Comparison of ENCODE assay signal across 8 cellular contexts in genomic region chr11:16604784-16605439, GRCh38.
DNase-seq lines count a peak whose midpoint lies in the region; ATAC-seq and TF ChIP-seq lines count a peak whose summit lies in the region.

No MANE protein-coding gene starts in this region.

- peak overlapping the region; percentile 14 for H3K27ac ChIP-seq in colonic mucosa
- H3K27ac ChIP-seq in suprapubic skin: peak overlapping the region; percentile 85

- H3K4me3 ChIP-seq in colonic mucosa (peak overlapping the region; percentile 45), suprapubic skin (peak overlapping the region; percentile 70)

- TF ChIP-seq POLR2A in suprapubic skin (IDR thresholded peaks at IDR 0.05): no peak

- no peaks in the 10 kb centered on the region for H3K36me3 ChIP-seq in colonic mucosa
- no peaks in the 10 kb centered on the region for H3K36me3 ChIP-seq in suprapubic skin

- intact Hi-C loops in colonic mucosa (cut with DNase I): loop anchor here (5.0 to 10.0 kb wide), 2 partner anchors 770 to 958 kb away; no protein-coding TSS in a partner anchor

- peaks cover 6% of the 10 kb centered on the region for H3K4me1 ChIP-seq in colonic mucosa
- peaks cover 40% of the 10 kb centered on the region for H3K4me1 ChIP-seq in suprapubic skin

- no peak for TF ChIP-seq EP300 in suprapubic skin (IDR thresholded peaks at IDR 0.05)

- H3K9me3 ChIP-seq in colonic mucosa (no peaks in the 10 kb centered on the region), suprapubic skin (no peaks in the 10 kb centered on the region)

- peak; percentile 5 for DNase-seq in activated gamma-delta T cell treated with Interleukin-2 at 50 U/mL for 16 hours
- DNase-seq in activated gamma-delta T cell (lab: John Stamatoyannopoulos, UW): no peak
- DNase-seq in NOMO-1 treated with dmso at 0.1 percent for 144 hours (lab: John Stamatoyannopoulos, UW; ENCODE audit: unreplicated experiment): peak; percentile 3
- peak; percentile 41 for DNase-seq in colonic mucosa
- DNase-seq in left lobe of liver (ENCODE audit: low spot score): peak; percentile 73
- DNase-seq in suprapubic skin (ENCODE audit: low spot score in 2 of 2): peak in 1 of 2 donors; percentile 60

- under 1% methylated on average over 23 of the region's 59 CpGs for WGBS in suprapubic skin

- ATAC-seq in left lobe of liver: peak; percentile 61
- ATAC-seq in GM21367 (IDR thresholded peaks at IDR 0.05; ENCODE audit: unreplicated experiment): no peak
- ATAC-seq in HG03159 (IDR thresholded peaks at IDR 0.05; ENCODE audit: unreplicated experiment): no peak

- TF ChIP-seq CTCF in colonic mucosa (IDR thresholded peaks at IDR 0.05) (no peak), suprapubic skin (IDR thresholded peaks at IDR 0.05) (no peak)

- H3K27me3 ChIP-seq in colonic mucosa (peaks cover 23% of the 10 kb centered on the region), suprapubic skin (peaks cover 51% of the 10 kb centered on the region)

- peak overlapping the region; percentile 69 to 79 for H3K9ac ChIP-seq in colonic mucosa (ENCODE audit: low read depth in 2 of 2, low read length in 2 of 2)
